ENCODE assay signal across 13 cellular contexts in genomic region chr17:75365009-75365930, GRCh38. TPM values are rescaled to one million over a fixed set of nuclear protein-coding genes. Genes with fewer than 3 reads are reported as not detected.
DNase-seq lines count a peak whose midpoint lies in the region; ATAC-seq, FAIRE-seq and TF ChIP-seq lines count a peak whose summit lies in the region.
"Had no signal": no experiment of that assay in that cellular context is flagged by ENCODE, and none has a peak within 500 bp of the region (broad histone marks: within the 10 kb centered on the region; RNA-seq: fewer than 3 reads in every experiment).

No MANE protein-coding gene starts in this region.

- no peak for TF ChIP-seq POLR2A in GM12892 (IDR thresholded peaks at IDR 0.05; ENCODE audit: low read depth, low read length)

- CTCF ChIA-PET in CD4-positive, alpha-beta memory T cell (lab: Charles Lee; ENCODE audit: partially characterized antibody), result interaction anchor here (1.2 kb wide), 1 partner anchor 43 kb away, joined by 4 read pairs; no protein-coding TSS in a partner anchor

- no peaks in the 10 kb centered on the region for H3K9me3 ChIP-seq in CD4-positive, alpha-beta memory T cell (ENCODE audit: control insufficient read depth in 1 of 2, low read length in 2 of 2)
- H3K9me3 ChIP-seq in WERI-Rb-1 (ENCODE audit: severe bottlenecking), result no peaks in the 10 kb centered on the region
- H3K9me3 ChIP-seq: upper lobe of left lung had no signal

- TF ChIP-seq CTCF in WERI-Rb-1 (IDR thresholded peaks at IDR 0.05; ENCODE audit: low read depth, low read length), result peak; percentile 32; the same call in 1 of the 2 replicates

- POLR2A ChIA-PET in CD4-positive, alpha-beta memory T cell (lab: Charles Lee; ENCODE audit: partially characterized antibody), result interaction anchor here (0.7 kb wide), 1 partner anchor 13 kb away, joined by 4 read pairs; no protein-coding TSS in a partner anchor
- POLR2A ChIA-PET in naive thymus-derived CD8-positive, alpha-beta T cell (lab: Charles Lee), result interaction anchor here (0.8 kb wide), 1 partner anchor 8 kb away, joined by 8 read pairs; no protein-coding TSS in a partner anchor

- H3K36me3 Mint-ChIP-seq in CD4-positive, alpha-beta memory T cell, result peaks cover 0 to 4% of the 10 kb centered on the region in 2 donors
- peaks cover 0 to 13% (median 0%) of the 10 kb centered on the region in 3 donors for H3K36me3 Mint-ChIP-seq in naive thymus-derived CD8-positive, alpha-beta T cell

- H3K9me3 Mint-ChIP-seq in CD4-positive, alpha-beta memory T cell, result no peaks in the 10 kb centered on the region
- H3K9me3 Mint-ChIP-seq in naive thymus-derived CD8-positive, alpha-beta T cell, result no peaks in the 10 kb centered on the region
- H3K9me3 Mint-ChIP-seq: activated CD4-positive, alpha-beta T cell treated with anti-CD3 and anti-CD28 coated beads, Interleukin-2, amount 10 ng/mL, durations not matched to agents 7 days and 5 days had no signal

- H3K27me3 Mint-ChIP-seq in CD4-positive, alpha-beta memory T cell, result no peaks in the 10 kb centered on the region
- no peaks in the 10 kb centered on the region for H3K27me3 Mint-ChIP-seq in naive thymus-derived CD8-positive, alpha-beta T cell
- H3K27me3 Mint-ChIP-seq: activated CD4-positive, alpha-beta T cell treated with anti-CD3 and anti-CD28 coated beads, Interleukin-2, amount 10 ng/mL, durations not matched to agents 7 days and 5 days had no signal

- DNase-seq in CD4-positive, alpha-beta memory T cell, result no peak
- DNase-seq in GM12892 (ENCODE audit: insufficient read length) (no peak), WERI-Rb-1 (peak; percentile 58), HPDE6-E6E7 (ENCODE audit: extremely low spot score) (no peak), Right ventricle myocardium superior (no peak)
- DNase-seq in naive thymus-derived CD8-positive, alpha-beta T cell, result no peak
- DNase-seq: activated CD4-positive, alpha-beta T cell treated with anti-CD3 and anti-CD28 coated beads, Interleukin-2, amount 10 ng/mL, durations not matched to agents 7 days and 5 days; DMS153; Kasumi-1; upper lobe of left lung had no signal

- H3K4me1 Mint-ChIP-seq in CD4-positive, alpha-beta memory T cell, result peaks cover 71 to 97% (median 85%) of the 10 kb centered on the region in 4 donors
- H3K4me1 Mint-ChIP-seq in naive thymus-derived CD8-positive, alpha-beta T cell, result peaks cover 51 to 97% (median 92%) of the 10 kb centered on the region in 4 donors

- no peaks in the 10 kb centered on the region for H3K27me3 ChIP-seq in CD4-positive, alpha-beta memory T cell (ENCODE audit: insufficient read depth, low read length)
- no peaks in the 10 kb centered on the region for H3K27me3 ChIP-seq in WERI-Rb-1 (ENCODE audit: insufficient read depth, low read depth, severe bottlenecking)
- H3K27me3 ChIP-seq: upper lobe of left lung had no signal

- intact Hi-C loops in CD4-positive, alpha-beta memory T cell (cut with micrococcal nuclease), result no loop called here
- intact Hi-C loops in Right ventricle myocardium superior (cut with DNase I), result no loop called here

- H3K36me3 ChIP-seq in CD4-positive, alpha-beta memory T cell (ENCODE audit: insufficient read depth, low read length), result no peaks in the 10 kb centered on the region
- H3K36me3 ChIP-seq in WERI-Rb-1, result no peaks in the 10 kb centered on the region
- H3K36me3 ChIP-seq: upper lobe of left lung had no signal

- H3K4me3 Mint-ChIP-seq in CD4-positive, alpha-beta memory T cell, result peak overlapping the region in 7 of 8 donors; percentile 3 to 65 (median 33)
- H3K4me3 Mint-ChIP-seq in naive thymus-derived CD8-positive, alpha-beta T cell, result peak overlapping the region in 8 of 10 donors; percentile 15 to 71 (median 42)
- H3K4me3 Mint-ChIP-seq: activated CD4-positive, alpha-beta T cell treated with anti-CD3 and anti-CD28 coated beads, Interleukin-2, amount 10 ng/mL, durations not matched to agents 7 days and 5 days had no signal

- FAIRE-seq in GM12892 (lab: Jason Lieb, UNC), result peak; percentile 40

- peak overlapping the region; percentile 50 to 86 (median 70) for H3K27ac Mint-ChIP-seq in CD4-positive, alpha-beta memory T cell
- H3K27ac Mint-ChIP-seq in naive thymus-derived CD8-positive, alpha-beta T cell, result peak overlapping the region in 9 of 10 donors; percentile 19 to 88 (median 62)
- H3K27ac Mint-ChIP-seq: activated CD4-positive, alpha-beta T cell treated with anti-CD3 and anti-CD28 coated beads, Interleukin-2, amount 10 ng/mL, durations not matched to agents 7 days and 5 days had no signal

- ATAC-seq in naive thymus-derived CD8-positive, alpha-beta T cell, result peak; percentile 36 to 52
- ATAC-seq in GM18519 (IDR thresholded peaks at IDR 0.05; ENCODE audit: low FRiP score, unreplicated experiment) (no peak), Right ventricle myocardium superior (ENCODE audit: poor library complexity) (no peak), GM21825 (IDR thresholded peaks at IDR 0.05; ENCODE audit: unreplicated experiment) (no peak)
- ATAC-seq: esophagus mucosa had no signal

- H3K27ac ChIP-seq in CD4-positive, alpha-beta memory T cell (ENCODE audit: low read depth, low read length), result peak overlapping the region; percentile 6
- H3K27ac ChIP-seq in WERI-Rb-1, result no peak overlapping the region

- peaks cover 96% of the 10 kb centered on the region for H3K4me1 ChIP-seq in CD4-positive, alpha-beta memory T cell (ENCODE audit: insufficient read depth, low read length)

- H3K4me3 ChIP-seq in CD4-positive, alpha-beta memory T cell (ENCODE audit: low read length in 2 of 2), result no peak overlapping the region
- H3K4me3 ChIP-seq in WERI-Rb-1 (ENCODE audit: low read depth, low read length), result no peak overlapping the region
- H3K4me3 ChIP-seq: upper lobe of left lung had no signal

RNA-seq across cellular contexts. Expression of gene GRB2, which starts 40.2 kb away (rescaled TPM):
- 100 to 1,000 TPM; 131 to 133 TPM for total RNA-seq in CD4-positive, alpha-beta memory T cell
- 100 to 1,000 TPM; 129 to 155 TPM for polyA plus RNA-seq in CD4-positive, alpha-beta memory T cell
- 169 TPM for polyA plus RNA-seq in GM12892 (2012; ENCODE audit: missing spikeins)
- 100 to 1,000 TPM; 143 to 145 TPM for total RNA-seq in naive thymus-derived CD8-positive, alpha-beta T cell
- 100 to 1,000 TPM; 130 to 162 (median 154) TPM for polyA plus RNA-seq in naive thymus-derived CD8-positive, alpha-beta T cell
- total RNA-seq in Right ventricle myocardium superior, result 53.1 TPM

Comparison
In these comparisons a context has a peak if more than half of its experiments do, and no peak if none do; other contexts are left out.
1. ATAC-seq: peak in naive thymus-derived CD8-positive, alpha-beta T cell (2 of 2); none in GM18519 (single experiment), Right ventricle myocardium superior (single experiment) and GM21825 (single experiment).